18 cellular contexts compared by ENCODE assay signal in genomic region chr19:47437500-47437899, GRCh38. TPM values are rescaled to one million over a fixed set of nuclear protein-coding genes. Genes with fewer than 3 reads are reported as not detected.
"Had no signal": no experiment of that assay in that cellular context is flagged by ENCODE, and none has a peak within 500 bp of the region (broad histone marks: within the 10 kb centered on the region; RNA-seq: fewer than 3 reads in every experiment).

No MANE protein-coding gene starts in this region.

- DNase-seq: activated CD4-positive, CD25-positive, alpha-beta regulatory T cell treated with anti-CD3 and anti-CD28 coated beads, Interleukin-2, amount 50 U/mL, for 72 hours; activated naive CD4-positive, alpha-beta T cell treated with anti-CD3 and anti-CD28 coated beads for 36 hours; activated T-cell treated with anti-CD3 and anti-CD28 coated beads for 4 hours; adrenal gland; hippocampal formation; kidney; left ventricle myocardium inferior; ovary; sigmoid colon; spleen; testis; upper lobe of left lung had no signal

- H3K27ac ChIP-seq: adrenal gland, cardiac muscle cell, esophagus muscularis mucosa, left ventricle myocardium inferior, ovary, spleen, testis, upper lobe of left lung had no signal

- H3K4me1 ChIP-seq: adrenal gland, sigmoid colon, testis, upper lobe of left lung had no signal

- H3K27me3 ChIP-seq: cardiac muscle cell, ovary, testis, upper lobe of left lung had no signal

- FAIRE-seq: colon, kidney had no signal

- H3K9me3 ChIP-seq: adrenal gland, esophagus muscularis mucosa, left ventricle myocardium inferior, ovary, sigmoid colon, spleen, testis, upper lobe of left lung had no signal

- H3K4me3 ChIP-seq: adrenal gland, cardiac muscle cell, esophagus muscularis mucosa, left ventricle myocardium inferior, ovary, sigmoid colon, spleen, testis, upper lobe of left lung had no signal

- H3K36me3 ChIP-seq: adrenal gland, cardiac muscle cell, esophagus muscularis mucosa, left ventricle myocardium inferior, ovary, spleen, upper lobe of left lung had no signal

RNA-seq across cellular contexts. Expression of gene MEIS3, which starts 18.2 kb away (rescaled TPM):
- total RNA-seq: activated naive CD4-positive, alpha-beta T cell treated with anti-CD3 and anti-CD28 coated beads for 36 hours had no signal

RNA-seq across cellular contexts. Expression of gene SLC8A2, which starts 34.2 kb away (rescaled TPM):
- total RNA-seq: activated naive CD4-positive, alpha-beta T cell treated with anti-CD3 and anti-CD28 coated beads for 36 hours; glomerular endothelial cell; mesenteric fat pad; pulmonary artery endothelial cell; spleen had no signal
